ENCODE assay signal across 38 cellular contexts in the genomic region with DNA sequence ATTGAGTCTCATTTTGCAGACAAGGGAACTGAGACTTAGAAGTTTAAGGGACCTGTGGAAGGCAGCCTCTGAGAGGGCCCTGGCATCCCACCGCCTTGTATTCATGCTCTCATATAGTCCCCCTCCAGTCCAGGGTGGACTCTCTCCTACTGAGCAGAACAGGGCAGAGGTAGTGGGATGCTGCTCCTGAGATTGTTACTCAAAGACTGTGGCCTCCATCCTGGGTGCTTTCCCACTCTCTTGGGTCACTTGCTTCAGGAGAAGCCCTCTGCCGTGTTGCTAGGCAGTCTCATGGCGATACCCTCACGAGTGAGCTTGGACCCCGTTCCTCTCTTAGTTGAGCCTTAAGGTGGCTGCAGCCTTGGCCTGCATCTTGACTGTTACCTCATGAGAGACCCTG. TPM values are rescaled to one million over a fixed set of nuclear protein-coding genes. Genes with fewer than 3 reads are reported as not detected.
"Had no signal": no experiment of that assay in that cellular context is flagged by ENCODE, and none has a peak within 500 bp of the region (broad histone marks: within the 10 kb centered on the region; RNA-seq: fewer than 3 reads in every experiment).

No MANE protein-coding gene starts in this region.

- H3K9me3 ChIP-seq: adrenal gland, ascending aorta, body of pancreas, breast epithelium had no signal

- H3K27ac ChIP-seq: adrenal gland, ascending aorta, body of pancreas, brain microvascular endothelial cell, breast epithelium, cardiac muscle cell had no signal

- H3K27ac Mint-ChIP-seq: activated naive CD4-positive, alpha-beta T cell treated with anti-CD3 and anti-CD28 coated beads for 36 hours; activated naive CD4-positive, alpha-beta T cell treated with anti-CD3 and anti-CD28 coated beads, Interleukin-2, amount 10 ng/mL, durations not matched to agents 7 days and 5 days; activated naive CD4-positive, alpha-beta T cell treated with anti-CD3 and anti-CD28 coated beads, Interleukin-2, amount 50 U/mL, for 24 hours; activated naive CD4-positive, alpha-beta T cell treated with anti-CD3 and anti-CD28 coated beads, Interleukin-2, amount 50 U/mL, for 72 hours; activated naive CD8-positive, alpha-beta T cell; activated naive CD8-positive, alpha-beta T cell treated with anti-CD3 and anti-CD28 coated beads, Interleukin-2, amount 10 ng/mL, durations not matched to agents 7 days and 5 days; activated T-cell treated with anti-CD3 and anti-CD28 coated beads, Interleukin-2, amount 50 U/mL, for 24 hours; activated T-cell treated with anti-CD3 and anti-CD28 coated beads, Interleukin-2, amount 50 U/mL, for 72 hours; activated T-helper 1 cell treated with anti-CD3 and anti-CD28 coated beads, Interleukin-12 subunit alpha, Interleukin-12 subunit beta, Interleukin-2, Interleukin-4 antibody, amounts not matched to agents 30 ng/mL and 10 ng/mL and 1 ng/mL, durations not matched to agents 14 hours and 24 hours and 36 hours; activated T-helper 17 cell treated with anti-CD3 and anti-CD28 coated beads, Interleukin-2, amount 50 U/mL, for 72 hours; activated T-helper 2 cell treated with anti-CD3 and anti-CD28 coated beads, Interferon-gamma antibody, Interleukin-2, Interleukin-4, amounts not matched to agents 10 μg/mL and 5 μg/mL and 100 μg/mL, durations not matched to agents 14 hours and 24 hours and 36 hours; brain had no signal

- H3K9me3 Mint-ChIP-seq: activated naive CD4-positive, alpha-beta T cell treated with anti-CD3 and anti-CD28 coated beads for 36 hours; activated naive CD4-positive, alpha-beta T cell treated with anti-CD3 and anti-CD28 coated beads, Interleukin-2, amount 10 ng/mL, durations not matched to agents 7 days and 5 days; activated naive CD4-positive, alpha-beta T cell treated with anti-CD3 and anti-CD28 coated beads, Interleukin-2, amount 50 U/mL, for 24 hours; activated naive CD4-positive, alpha-beta T cell treated with anti-CD3 and anti-CD28 coated beads, Interleukin-2, amount 50 U/mL, for 72 hours; activated naive CD8-positive, alpha-beta T cell treated with anti-CD3 and anti-CD28 coated beads, Interleukin-2, amount 10 ng/mL, durations not matched to agents 7 days and 5 days; activated T-cell treated with anti-CD3 and anti-CD28 coated beads, Interleukin-2, amount 50 U/mL, for 24 hours; activated T-cell treated with anti-CD3 and anti-CD28 coated beads, Interleukin-2, amount 50 U/mL, for 4 hours; activated T-cell treated with anti-CD3 and anti-CD28 coated beads, Interleukin-2, amount 50 U/mL, for 72 hours; activated T-helper 1 cell treated with anti-CD3 and anti-CD28 coated beads, Interleukin-12 subunit alpha, Interleukin-12 subunit beta, Interleukin-2, Interleukin-4 antibody, amounts not matched to agents 30 ng/mL and 10 ng/mL and 1 ng/mL, durations not matched to agents 14 hours and 24 hours and 36 hours; activated T-helper 17 cell treated with anti-CD3 and anti-CD28 coated beads, Interleukin-2, amount 50 U/mL, for 72 hours; activated T-helper 2 cell treated with anti-CD3 and anti-CD28 coated beads, Interferon-gamma antibody, Interleukin-2, Interleukin-4, amounts not matched to agents 10 μg/mL and 5 μg/mL and 100 μg/mL, durations not matched to agents 14 hours and 24 hours and 36 hours; brain; central memory CD8-positive, alpha-beta T cell had no signal

- H3K4me3 Mint-ChIP-seq: activated naive CD4-positive, alpha-beta T cell treated with anti-CD3 and anti-CD28 coated beads for 36 hours; activated naive CD4-positive, alpha-beta T cell treated with anti-CD3 and anti-CD28 coated beads, Interleukin-2, amount 10 ng/mL, durations not matched to agents 7 days and 5 days; activated naive CD4-positive, alpha-beta T cell treated with anti-CD3 and anti-CD28 coated beads, Interleukin-2, amount 50 U/mL, for 24 hours; activated naive CD8-positive, alpha-beta T cell; activated naive CD8-positive, alpha-beta T cell treated with anti-CD3 and anti-CD28 coated beads, Interleukin-2, amount 10 ng/mL, durations not matched to agents 7 days and 5 days; activated T-cell treated with anti-CD3 and anti-CD28 coated beads, Interleukin-2, amount 50 U/mL, for 24 hours; activated T-cell treated with anti-CD3 and anti-CD28 coated beads, Interleukin-2, amount 50 U/mL, for 4 hours; activated T-cell treated with anti-CD3 and anti-CD28 coated beads, Interleukin-2, amount 50 U/mL, for 72 hours; activated T-helper 1 cell treated with anti-CD3 and anti-CD28 coated beads, Interleukin-12 subunit alpha, Interleukin-12 subunit beta, Interleukin-2, Interleukin-4 antibody, amounts not matched to agents 30 ng/mL and 10 ng/mL and 1 ng/mL, durations not matched to agents 14 hours and 24 hours and 36 hours; activated T-helper 17 cell treated with anti-CD3 and anti-CD28 coated beads, Interleukin-2, amount 50 U/mL, for 72 hours; brain; central memory CD8-positive, alpha-beta T cell had no signal

- H3K27me3 Mint-ChIP-seq: activated naive CD4-positive, alpha-beta T cell treated with anti-CD3 and anti-CD28 coated beads, Interleukin-2, amount 50 U/mL, for 24 hours had no signal

- H3K4me1 Mint-ChIP-seq: activated naive CD4-positive, alpha-beta T cell treated with anti-CD3 and anti-CD28 coated beads, Interleukin-2, amount 50 U/mL, for 24 hours; activated T-helper 17 cell treated with anti-CD3 and anti-CD28 coated beads, Interleukin-2, amount 50 U/mL, for 72 hours; brain; central memory CD8-positive, alpha-beta T cell had no signal

- H3K4me1 ChIP-seq: adrenal gland, ascending aorta, body of pancreas, breast epithelium had no signal

- DNase-seq: activated effector memory CD4-positive, alpha-beta T cell treated with anti-CD3 and anti-CD28 coated beads, Interleukin-2, amount 50 U/mL, for 16 hours; activated effector memory CD4-positive, alpha-beta T cell treated with Interleukin-2 at 50 U/mL for 16 hours; activated gamma-delta T cell; activated gamma-delta T cell treated with Interleukin-2 at 50 U/mL for 16 hours; activated naive CD4-positive, alpha-beta T cell; activated naive CD4-positive, alpha-beta T cell treated with anti-CD3 and anti-CD28 coated beads for 36 hours; activated naive CD4-positive, alpha-beta T cell treated with anti-CD3 and anti-CD28 coated beads, Interleukin-2, amount 10 ng/mL, durations not matched to agents 7 days and 5 days; activated naive CD4-positive, alpha-beta T cell treated with anti-CD3 and anti-CD28 coated beads, Interleukin-2, amount 50 U/mL, for 16 hours; activated naive CD4-positive, alpha-beta T cell treated with Interleukin-2 at 50 U/mL for 16 hours; activated naive CD8-positive, alpha-beta T cell treated with anti-CD3 and anti-CD28 coated beads, Interleukin-2, amount 10 ng/mL, durations not matched to agents 7 days and 5 days; activated T-cell treated with anti-CD3 and anti-CD28 coated beads for 4 hours; activated T-cell treated with anti-CD3 and anti-CD28 coated beads, Interleukin-2, amount 50 U/mL, for 1 hour; activated T-cell treated with anti-CD3 and anti-CD28 coated beads, Interleukin-2, amount 50 U/mL, for 24 hours; activated T-cell treated with anti-CD3 and anti-CD28 coated beads, Interleukin-2, amount 50 U/mL, for 4 hours; activated T-cell treated with anti-CD3 and anti-CD28 coated beads, Interleukin-2, amount 50 U/mL, for 48 hours; activated T-cell treated with anti-CD3 and anti-CD28 coated beads, Interleukin-2, amount 50 U/mL, for 72 hours; adrenal gland; amniotic stem cell; amygdala; anterior cingulate cortex; aorta; body of pancreas; brain microvascular endothelial cell; caudate nucleus; central memory CD4-positive, alpha-beta T cell; cerebellar nuclear complex had no signal

- ATAC-seq: activated naive CD4-positive, alpha-beta T cell treated with anti-CD3 and anti-CD28 coated beads, Interleukin-2, amount 50 U/mL, for 72 hours; activated T-cell treated with anti-CD3 and anti-CD28 coated beads, Interleukin-2, amount 50 U/mL, for 4 hours; activated T-cell treated with anti-CD3 and anti-CD28 coated beads, Interleukin-2, amount 50 U/mL, for 72 hours; activated T-helper 17 cell treated with anti-CD3 and anti-CD28 coated beads, Interleukin-2, amount 50 U/mL, for 72 hours; body of pancreas had no signal

- H3K36me3 ChIP-seq: adrenal gland, ascending aorta, brain microvascular endothelial cell, breast epithelium, cardiac muscle cell had no signal

- H3K36me3 Mint-ChIP-seq: activated naive CD4-positive, alpha-beta T cell treated with anti-CD3 and anti-CD28 coated beads, Interleukin-2, amount 10 ng/mL, durations not matched to agents 7 days and 5 days; activated naive CD4-positive, alpha-beta T cell treated with anti-CD3 and anti-CD28 coated beads, Interleukin-2, amount 50 U/mL, for 24 hours; activated naive CD4-positive, alpha-beta T cell treated with anti-CD3 and anti-CD28 coated beads, Interleukin-2, amount 50 U/mL, for 72 hours; activated naive CD8-positive, alpha-beta T cell; activated naive CD8-positive, alpha-beta T cell treated with anti-CD3 and anti-CD28 coated beads, Interleukin-2, amount 10 ng/mL, durations not matched to agents 7 days and 5 days; brain had no signal

- H3K27me3 ChIP-seq: adrenal gland, ascending aorta, body of pancreas, breast epithelium, cardiac muscle cell had no signal

- H3K4me3 ChIP-seq: adrenal gland, ascending aorta, body of pancreas, breast epithelium, cardiac muscle cell had no signal

RNA-seq across cellular contexts. Expression of a gene that starts 22.2 kb away (rescaled TPM):
- total RNA-seq: activated naive CD4-positive, alpha-beta T cell treated with anti-CD3 and anti-CD28 coated beads, Interleukin-2, amount 50 U/mL, for 72 hours; activated naive CD8-positive, alpha-beta T cell treated with anti-CD3 and anti-CD28 coated beads, Interleukin-2, amount 10 ng/mL, durations not matched to agents 7 days and 5 days; activated T-cell treated with anti-CD3 and anti-CD28 coated beads, Interleukin-2, amount 50 U/mL, for 72 hours; activated T-helper 1 cell treated with anti-CD3 and anti-CD28 coated beads, Interleukin-12 subunit alpha, Interleukin-12 subunit beta, Interleukin-2, Interleukin-4 antibody, amounts not matched to agents 30 ng/mL and 10 ng/mL and 1 ng/mL, durations not matched to agents 14 hours and 24 hours and 36 hours; activated T-helper 17 cell treated with anti-CD3 and anti-CD28 coated beads, Interleukin-2, amount 50 U/mL, for 72 hours; activated T-helper 2 cell treated with anti-CD3 and anti-CD28 coated beads, Interferon-gamma antibody, Interleukin-2, Interleukin-4, amounts not matched to agents 10 μg/mL and 5 μg/mL and 100 μg/mL, durations not matched to agents 14 hours and 24 hours and 36 hours; bronchial epithelial cell had no signal
